15 cellular contexts compared by ENCODE assay signal in genomic region chr2:100877555-100877954, GRCh38. TPM values are rescaled to one million over a fixed set of nuclear protein-coding genes. Genes with fewer than 3 reads are reported as not detected.
DNase-seq lines count a peak whose midpoint lies in the region; ATAC-seq and TF ChIP-seq lines count a peak whose summit lies in the region.
"Had no signal": no experiment of that assay in that cellular context is flagged by ENCODE, and none has a peak within 500 bp of the region (broad histone marks: within the 10 kb centered on the region; RNA-seq: fewer than 3 reads in every experiment).

No MANE protein-coding gene starts in this region.

- no peaks in the 10 kb centered on the region for H3K36me3 Mint-ChIP-seq in chondrocyte (ENCODE audit: low read depth)
- H3K36me3 Mint-ChIP-seq: mesothelial cell of epicardium had no signal

- H2AFZ ChIP-seq in hepatocyte: no peak overlapping the region

- ATAC-seq in GM21390 (IDR thresholded peaks at IDR 0.05; ENCODE audit: unreplicated experiment) (no peak), GM18870 (IDR thresholded peaks at IDR 0.05; ENCODE audit: unreplicated experiment) (no peak)

- peaks cover 5% of the 10 kb centered on the region for H3K79me2 ChIP-seq in hepatocyte

- H3K27ac ChIP-seq in hepatocyte: peak overlapping the region; percentile 13

- peaks cover 48% of the 10 kb centered on the region for H3K4me1 Mint-ChIP-seq in chondrocyte (ENCODE audit: low read depth)
- H3K4me1 Mint-ChIP-seq: activated B cell treated with CpG ODN at 0.5 μM for 24 hours had no signal

- no peak overlapping the region for H3K4me3 Mint-ChIP-seq in chondrocyte (ENCODE audit: unreplicated experiment)
- H3K4me3 Mint-ChIP-seq: activated B cell treated with CpG ODN at 0.5 μM for 24 hours, mesothelial cell of epicardium had no signal

- no peak for TF ChIP-seq CTCF in chondrocyte (IDR thresholded peaks at IDR 0.05)
- no peak for TF ChIP-seq CTCF in hepatocyte (IDR thresholded peaks at IDR 0.05; ENCODE audit: poor library complexity)

- no peaks in the 10 kb centered on the region for H3K9me3 Mint-ChIP-seq in chondrocyte (ENCODE audit: low read depth)
- H3K9me3 Mint-ChIP-seq: activated B cell treated with CpG ODN at 0.5 μM for 24 hours, mesothelial cell of epicardium had no signal

- no peak overlapping the region for H3K4me3 ChIP-seq in hepatocyte

- WGBS in hepatocyte (ENCODE audit: low lambda C conversion rate, missing lambda C conversion rate): 73% methylated on average over 5 of the region's 5 CpGs

- H3K4me1 ChIP-seq in hepatocyte (ENCODE audit: insufficient read depth): peaks cover 18% of the 10 kb centered on the region

- no peak overlapping the region for H3K4me2 ChIP-seq in hepatocyte

- no peaks in the 10 kb centered on the region for H3K9me3 ChIP-seq in hepatocyte (ENCODE audit: low read depth)

- DNase-seq in A172 (ENCODE audit: low spot score): peak; percentile 74
- DNase-seq in LHCN-M2 (ENCODE audit: low read depth): peak; percentile 55
- no peak for DNase-seq in chondrocyte (ENCODE audit: low spot score)
- DNase-seq in hepatocyte (ENCODE audit: low spot score): no peak
- no peak for DNase-seq in hepatic stellate cell (ENCODE audit: low spot score)
- DNase-seq in SKM-1 treated with dmso at 0.1 percent for 144 hours (lab: John Stamatoyannopoulos, UW; ENCODE audit: unreplicated experiment): no peak
- DNase-seq: activated B cell treated with CpG ODN at 0.5 μM for 24 hours, cerebellar nuclear complex, DMS79, hippocampal formation, NCI-H1436, retina had no signal

- H3K36me3 ChIP-seq in hepatocyte (replicated peaks; ENCODE audit: insufficient read depth, low read depth): no peaks in the 10 kb centered on the region

- H3K9me2 ChIP-seq in hepatocyte (replicated peaks; ENCODE audit: insufficient read depth): no peaks in the 10 kb centered on the region

- no peaks in the 10 kb centered on the region for H4K20me1 ChIP-seq in hepatocyte (ENCODE audit: insufficient read depth, poor library complexity, severe bottlenecking)

- no peaks in the 10 kb centered on the region for H3K27me3 Mint-ChIP-seq in chondrocyte (ENCODE audit: low read depth)

- peak overlapping the region; percentile 77 for H3K27ac Mint-ChIP-seq in chondrocyte (ENCODE audit: unreplicated experiment)
- H3K27ac Mint-ChIP-seq: activated B cell treated with CpG ODN at 0.5 μM for 24 hours, mesothelial cell of epicardium had no signal

- H3K27me3 ChIP-seq in hepatocyte: no peaks in the 10 kb centered on the region

RNA-seq across cellular contexts. Expression of gene NPAS2, which starts 57.6 kb away (rescaled TPM):
- total RNA-seq in A172 (2014; rRNA removed; shearing (Covaris generic)): 3.7 and 5.2 TPM in 2 replicates
- total RNA-seq in LHCN-M2 (2014; rRNA removed) (12.4 and 13.0 TPM in 2 replicates), chondrocyte (21.7 to 25.6 TPM (median 24.0 TPM) in 3 replicates), hepatocyte (7.7 and 8.3 TPM in 2 replicates)
- polyA plus RNA-seq in LHCN-M2 (2012): 16.5 TPM
- 14.7 and 16.8 TPM in 2 replicates for polyA plus RNA-seq in hepatocyte
- total RNA-seq: activated B cell treated with CpG ODN at 0.5 μM for 24 hours had no signal

Comparison
In these comparisons a context has a peak if more than half of its experiments do, and no peak if none do; other contexts are left out.
1. DNase-seq: peak in A172 (single experiment) and LHCN-M2 (single experiment); none in chondrocyte (single experiment), hepatocyte (single experiment), hepatic stellate cell (single experiment) and SKM-1 treated with dmso at 0.1 percent for 144 hours (single experiment).